ENCODE assay signal across 23 cellular contexts in genomic region chr2:170587117-170587516, GRCh38.
DNase-seq lines count a peak whose midpoint lies in the region; ATAC-seq and TF ChIP-seq lines count a peak whose summit lies in the region.
"Had no signal": no experiment of that assay in that cellular context is flagged by ENCODE, and none has a peak within 500 bp of the region (broad histone marks: within the 10 kb centered on the region; RNA-seq: fewer than 3 reads in every experiment).

No MANE protein-coding gene starts in this region.

- no peak overlapping the region for H3K56ac ChIP-seq in H9 (ENCODE audit: insufficient read length, low read depth, low read length)

- no CpG with 5 or more reads among the region's 2 CpGs for WGBS in H9 (ENCODE audit: extremely low coverage, insufficient read length, low lambda C conversion rate)
- WGBS in gastroesophageal sphincter (ENCODE audit: low coverage in 1 of 2), 2 donors, result 70 to 85% methylated on average over 2 of the region's 2 CpGs

- no peak overlapping the region for H3K4ac ChIP-seq in H9 (ENCODE audit: low read depth, low read length)

- intact Hi-C loops in MCF 10A (cut with micrococcal nuclease) (no loop called here), breast epithelium (cut with DNase I; ENCODE audit: low total_unique reads) (no loop called here)

- no peak overlapping the region for H4K5ac ChIP-seq in H9 (ENCODE audit: insufficient read length, low read depth, low read length)

- CTCF ChIA-PET in MCF 10A (lab: Yijun Ruan, JAX), result no interaction called here

- H3K79me1 ChIP-seq in H9 (ENCODE audit: insufficient read depth, low read depth, low read length, poor library complexity, severe bottlenecking), result no peaks in the 10 kb centered on the region

- BruUV-seq in MCF 10A (replicated peaks; lab: Mats Ljungman, UMichigan), result no TSS peak

- H2AFZ ChIP-seq in H9 (ENCODE audit: low read length), result no peak overlapping the region

- no peak overlapping the region for H2BK20ac ChIP-seq in H9 (ENCODE audit: low read depth, low read length, poor library complexity, severe bottlenecking)

- H3K23ac ChIP-seq in H9 (ENCODE audit: insufficient read length, low read depth, low read length), result no peak overlapping the region

- H3K27me3 ChIP-seq in breast epithelium (no peaks in the 10 kb centered on the region), H9 (ENCODE audit: insufficient read depth, low read length) (no peaks in the 10 kb centered on the region), gastroesophageal sphincter (no peaks in the 10 kb centered on the region)
- H3K27me3 ChIP-seq: BLaER1 treated with 17β-estradiol and CSF1 and Interleukin-3, amounts not matched to agents 10 nM and 100 nM had no signal

- no peak overlapping the region for H3K27ac Mint-ChIP-seq in MCF 10A (ENCODE audit: low read depth, unreplicated experiment)
- peak overlapping the region; percentile 90 for H3K27ac Mint-ChIP-seq in glutamatergic neuron (ENCODE audit: unreplicated experiment)
- H3K27ac Mint-ChIP-seq in H9, result no peak overlapping the region
- H3K27ac Mint-ChIP-seq: CD4-positive, alpha-beta T cell had no signal

- no peaks in the 10 kb centered on the region for H3K27me3 Mint-ChIP-seq in MCF 10A (ENCODE audit: insufficient read depth, unreplicated experiment)
- H3K27me3 Mint-ChIP-seq in glutamatergic neuron (ENCODE audit: unreplicated experiment), result no peaks in the 10 kb centered on the region
- no peaks in the 10 kb centered on the region; the same call in 1 of the 2 replicates for H3K27me3 Mint-ChIP-seq in H9 (ENCODE audit: low read depth)

- ATAC-seq in GM21737 (IDR thresholded peaks at IDR 0.05; ENCODE audit: unreplicated experiment) (no peak), gastroesophageal sphincter (no peak)
- ATAC-seq: GM12878, PC-3, SK-N-SH treated with all-trans-retinoic acid at 6 μM for 48 hours had no signal

- no peaks in the 10 kb centered on the region for H3K23me2 ChIP-seq in H9 (ENCODE audit: insufficient read length, low read depth, low read length, poor library complexity, severe bottlenecking)

- H3K27ac ChIP-seq in breast epithelium (no peak overlapping the region), H9 (ENCODE audit: insufficient read length, low read depth, low read length) (no peak overlapping the region), gastroesophageal sphincter (no peak overlapping the region)
- H3K27ac ChIP-seq: BLaER1 treated with 17β-estradiol and CSF1 and Interleukin-3, amounts not matched to agents 10 nM and 100 nM had no signal

- no peaks in the 10 kb centered on the region for H3K9me3 Mint-ChIP-seq in MCF 10A (ENCODE audit: unreplicated experiment)
- peaks cover 15% of the 10 kb centered on the region for H3K9me3 Mint-ChIP-seq in glutamatergic neuron (ENCODE audit: unreplicated experiment)
- no peaks in the 10 kb centered on the region for H3K9me3 Mint-ChIP-seq in H9
- H3K9me3 Mint-ChIP-seq: CD4-positive, alpha-beta T cell had no signal

- H2BK15ac ChIP-seq in H9 (ENCODE audit: low read depth, low read length), result no peak overlapping the region

- H3K4me2 ChIP-seq in H9 (ENCODE audit: insufficient read depth, insufficient read length, low read length), result no peak overlapping the region
- H3K4me2 ChIP-seq: BLaER1 treated with 17β-estradiol and CSF1 and Interleukin-3, amounts not matched to agents 10 nM and 100 nM had no signal

- DNase-seq in MCF 10A (ENCODE audit: unreplicated experiment), result peak; percentile 27
- no peak for DNase-seq in breast epithelium (ENCODE audit: low spot score in 2 of 2)
- peak; percentile 29 for DNase-seq in NCI-H1105 treated with DMSO at 0.1 percent for 48 hours (lab: John Stamatoyannopoulos, UW)
- DNase-seq in glutamatergic neuron, result no peak
- DNase-seq in H9, result no peak
- DNase-seq: CD4-positive, alpha-beta T cell; GDM1; Karpas-422; NCI-H1092 treated with DMSO at 0.1 percent for 48 hours; NCI-H146; NCI-H1930; NCI-H2107; NCI-H446 treated with DMSO at 0.1 percent for 48 hours; NCI-H526; NCI-H82; NK-92 treated with Interleukin-12 subunit alpha and Interleukin-12 subunit beta, amount 100 ng/mL, for 24 hours; PC-3 had no signal

- H3K36me3 Mint-ChIP-seq in MCF 10A (ENCODE audit: insufficient read depth, unreplicated experiment) (no peaks in the 10 kb centered on the region), glutamatergic neuron (ENCODE audit: unreplicated experiment) (no peaks in the 10 kb centered on the region), H9 (ENCODE audit: insufficient read depth in 1 of 3, low read depth in 3 of 3) (no peaks in the 10 kb centered on the region)

- H2BK120ac ChIP-seq in H9 (ENCODE audit: low read depth, low read length, poor library complexity, severe bottlenecking), result no peak overlapping the region

- no peak for TF ChIP-seq POLR2A in breast epithelium (IDR thresholded peaks at IDR 0.05)
- no peak for TF ChIP-seq POLR2A in gastroesophageal sphincter (IDR thresholded peaks at IDR 0.05)

- H3K4me1 Mint-ChIP-seq in MCF 10A (ENCODE audit: insufficient read depth, unreplicated experiment) (peaks cover 12% of the 10 kb centered on the region), glutamatergic neuron (ENCODE audit: low read depth, unreplicated experiment) (peaks cover 37% of the 10 kb centered on the region), H9 (peaks cover 13 to 18% of the 10 kb centered on the region in 2 experiments)

- no peaks in the 10 kb centered on the region for H3K9me3 ChIP-seq in breast epithelium
- H3K9me3 ChIP-seq in H9 (ENCODE audit: control insufficient read depth, low read depth, low read length), result no peaks in the 10 kb centered on the region
- no peaks in the 10 kb centered on the region for H3K9me3 ChIP-seq in gastroesophageal sphincter
- H3K9me3 ChIP-seq: BLaER1 treated with 17β-estradiol and CSF1 and Interleukin-3, amounts not matched to agents 10 nM and 100 nM; HAP-1 had no signal

- H3K4me3 Mint-ChIP-seq in MCF 10A (ENCODE audit: unreplicated experiment) (no peak overlapping the region), glutamatergic neuron (ENCODE audit: unreplicated experiment) (no peak overlapping the region), H9 (no peak overlapping the region)
- H3K4me3 Mint-ChIP-seq: CD4-positive, alpha-beta T cell had no signal

- POLR2A ChIA-PET in MCF 10A (lab: Yijun Ruan, JAX), result interaction anchor here (0.6 to 0.7 kb wide), 4 partner anchors 38 to 1713 kb away, joined by 3 read pairs; no protein-coding TSS in a partner anchor

- H3K4me1 ChIP-seq in breast epithelium, result no peaks in the 10 kb centered on the region
- H3K4me1 ChIP-seq in H9 (ENCODE audit: insufficient read depth, low read length), result no peaks in the 10 kb centered on the region; the same call in 1 of the 2 replicates
- peaks cover 0 to 16% (median 3%) of the 10 kb centered on the region in 3 donors for H3K4me1 ChIP-seq in gastroesophageal sphincter
- H3K4me1 ChIP-seq: BLaER1 treated with 17β-estradiol and CSF1 and Interleukin-3, amounts not matched to agents 10 nM and 100 nM had no signal

- H2BK5ac ChIP-seq in H9 (ENCODE audit: insufficient read length, low read length), result no peak overlapping the region

- H3K14ac ChIP-seq in H9 (ENCODE audit: insufficient read depth, low read length), result no peak overlapping the region

- H4K91ac ChIP-seq in H9 (ENCODE audit: insufficient read length, low read depth, low read length), result no peak overlapping the region

- H3K4me3 ChIP-seq in breast epithelium (no peak overlapping the region), gastroesophageal sphincter (no peak overlapping the region)
- H3K4me3 ChIP-seq: BLaER1 treated with 17β-estradiol and CSF1 and Interleukin-3, amounts not matched to agents 10 nM and 100 nM; GM12878; HAP-1 had no signal

- no peak for TF ChIP-seq EP300 in gastroesophageal sphincter (IDR thresholded peaks at IDR 0.05)

- H2AK5ac ChIP-seq in H9 (ENCODE audit: insufficient read length, low read length), result no peak overlapping the region

- H3K36me3 ChIP-seq in breast epithelium (no peaks in the 10 kb centered on the region), gastroesophageal sphincter (no peaks in the 10 kb centered on the region)
- H3K36me3 ChIP-seq: BLaER1 treated with 17β-estradiol and CSF1 and Interleukin-3, amounts not matched to agents 10 nM and 100 nM; HAP-1 had no signal

- H3T11ph ChIP-seq in H9 (ENCODE audit: low read length), result no peak overlapping the region

- no peak overlapping the region for H3K18ac ChIP-seq in H9 (ENCODE audit: insufficient read length, low read depth, low read length)

- H3K9ac ChIP-seq in H9 (ENCODE audit: extremely low read depth, insufficient read length, low read length), result no peak overlapping the region
- H3K9ac ChIP-seq: BLaER1 treated with 17β-estradiol and CSF1 and Interleukin-3, amounts not matched to agents 10 nM and 100 nM had no signal

- no peaks in the 10 kb centered on the region for H4K20me1 ChIP-seq in H9 (ENCODE audit: control insufficient read depth, insufficient read depth, insufficient read length)
- H4K20me1 ChIP-seq: BLaER1 treated with 17β-estradiol and CSF1 and Interleukin-3, amounts not matched to agents 10 nM and 100 nM had no signal

- H3K79me2 ChIP-seq in H9 (ENCODE audit: insufficient read depth, low read length), result no peaks in the 10 kb centered on the region

- no peak overlapping the region for H4K8ac ChIP-seq in H9 (replicated peaks; ENCODE audit: insufficient read length, low read depth, low read length)

- TF ChIP-seq CTCF in MCF 10A (IDR thresholded peaks at IDR 0.05; ENCODE audit: unreplicated experiment) (no peak), breast epithelium (IDR thresholded peaks at IDR 0.05) (no peak), glutamatergic neuron (IDR thresholded peaks at IDR 0.05; ENCODE audit: partially characterized antibody, unreplicated experiment) (no peak), H9 (conservative IDR thresholded peaks at IDR 0.05) (no peak), gastroesophageal sphincter (IDR thresholded peaks at IDR 0.05) (no peak)

- no peak overlapping the region for H2BK12ac ChIP-seq in H9 (ENCODE audit: insufficient read length, low read depth, low read length)

Comparison
In these comparisons a context has a peak if more than half of its experiments do, and no peak if none do; other contexts are left out.
1. DNase-seq: peak in MCF 10A (single experiment) and NCI-H1105 treated with DMSO at 0.1 percent for 48 hours (single experiment); none in breast epithelium (0 of 2), glutamatergic neuron (single experiment) and H9 (single experiment).